Comparison of ENCODE assay signal across 22 cellular contexts in genomic region chr1:66998972-66999371, GRCh38. TPM values are rescaled to one million over a fixed set of nuclear protein-coding genes. Genes with fewer than 3 reads are reported as not detected.
DNase-seq lines count a peak whose midpoint lies in the region; ATAC-seq, FAIRE-seq and TF ChIP-seq lines count a peak whose summit lies in the region.
"Had no signal": no experiment of that assay in that cellular context is flagged by ENCODE, and none has a peak within 500 bp of the region (broad histone marks: within the 10 kb centered on the region; RNA-seq: fewer than 3 reads in every experiment).

No MANE protein-coding gene starts in this region.

- no peak overlapping the region for H3K4me3 Mint-ChIP-seq in activated T-helper 17 cell treated with anti-CD3 and anti-CD28 coated beads, Interleukin-2, amount 50 U/mL, for 72 hours
- no peak overlapping the region for H3K4me3 Mint-ChIP-seq in stimulated activated effector memory CD8-positive, alpha-beta T cell treated with anti-CD3 and anti-CD28 coated beads, Interleukin-12 subunit alpha, Interleukin-12 subunit beta, amount 100 ng/mL, for 72 hours
- H3K4me3 Mint-ChIP-seq in activated naive CD8-positive, alpha-beta T cell treated with anti-CD3 and anti-CD28 coated beads for 36 hours, result no peak overlapping the region
- H3K4me3 Mint-ChIP-seq: immature natural killer cell had no signal

- H3K4me1 Mint-ChIP-seq in activated T-helper 17 cell treated with anti-CD3 and anti-CD28 coated beads, Interleukin-2, amount 50 U/mL, for 72 hours, result peaks cover 17% of the 10 kb centered on the region
- H3K4me1 Mint-ChIP-seq in stimulated activated effector memory CD8-positive, alpha-beta T cell treated with anti-CD3 and anti-CD28 coated beads, Interleukin-12 subunit alpha, Interleukin-12 subunit beta, amount 100 ng/mL, for 72 hours, result peaks cover 18% of the 10 kb centered on the region
- H3K4me1 Mint-ChIP-seq in activated naive CD8-positive, alpha-beta T cell treated with anti-CD3 and anti-CD28 coated beads for 36 hours, result peaks cover 19% of the 10 kb centered on the region

- FAIRE-seq in H54 (lab: Jason Lieb, UNC), result no peak

- no peaks in the 10 kb centered on the region for H3K27me3 Mint-ChIP-seq in activated T-helper 17 cell treated with anti-CD3 and anti-CD28 coated beads, Interleukin-2, amount 50 U/mL, for 72 hours
- no peaks in the 10 kb centered on the region for H3K27me3 Mint-ChIP-seq in activated naive CD8-positive, alpha-beta T cell treated with anti-CD3 and anti-CD28 coated beads for 36 hours

- no peak for TF ChIP-seq CTCF in cardiac muscle cell (IDR thresholded peaks at IDR 0.05; ENCODE audit: low read depth, low read length)
- no peak for TF ChIP-seq CTCF in heart right ventricle (IDR thresholded peaks at IDR 0.05)

- TF ChIP-seq POLR2A in H54 (IDR thresholded peaks at IDR 0.05; ENCODE audit: low read depth, low read length), result no peak

- no peak for DNase-seq in cardiac muscle cell (ENCODE audit: low read depth in 1 of 2, low spot score in 1 of 2)
- DNase-seq in heart right ventricle, result no peak
- DNase-seq in Kasumi-1 (lab: John Stamatoyannopoulos, UW), result peak; percentile 63 to 66
- no peak for DNase-seq in stimulated activated effector memory CD8-positive, alpha-beta T cell treated with anti-CD3 and anti-CD28 coated beads, Interleukin-12 subunit alpha, Interleukin-12 subunit beta, amount 100 ng/mL, for 72 hours (ENCODE audit: low spot score in 2 of 2)
- no peak for DNase-seq in H54 (ENCODE audit: insufficient read length, low spot score)
- DNase-seq in substantia nigra (lab: John Stamatoyannopoulos, UW), result no peak
- no peak for DNase-seq in activated naive CD8-positive, alpha-beta T cell treated with anti-CD3 and anti-CD28 coated beads for 36 hours
- DNase-seq: activated effector memory CD4-positive, alpha-beta T cell treated with anti-CD3 and anti-CD28 coated beads, Interleukin-2, amount 50 U/mL, for 16 hours; aorta; DMS79 treated with DMSO at 0.1 percent for 48 hours; effector memory CD4-positive, alpha-beta T cell; heart left ventricle; immature natural killer cell; NCI-H1436; NCI-H2171; NCI-H82; PC-3; right cardiac atrium; SIG-M5; stimulated activated CD4-positive, alpha-beta T cell treated with anti-CD3 and anti-CD28 coated beads, Interleukin-15, amount 100 ng/mL, for 24 hours had no signal

- intact Hi-C loops in heart right ventricle (cut with DNase I), result loop anchor here in 3 of 10 donors (5.0 kb wide), 2 partner anchors 148 to 208 kb away; no protein-coding TSS in a partner anchor

- H3K36me3 ChIP-seq in cardiac muscle cell (peaks cover 4% of the 10 kb centered on the region), heart right ventricle (peaks cover 0 to 56% (median 10%) of the 10 kb centered on the region in 9 donors)

- H3K27ac Mint-ChIP-seq in activated T-helper 17 cell treated with anti-CD3 and anti-CD28 coated beads, Interleukin-2, amount 50 U/mL, for 72 hours, result peak overlapping the region; percentile 73
- peak overlapping the region; percentile 57 for H3K27ac Mint-ChIP-seq in stimulated activated effector memory CD8-positive, alpha-beta T cell treated with anti-CD3 and anti-CD28 coated beads, Interleukin-12 subunit alpha, Interleukin-12 subunit beta, amount 100 ng/mL, for 72 hours
- H3K27ac Mint-ChIP-seq in activated naive CD8-positive, alpha-beta T cell treated with anti-CD3 and anti-CD28 coated beads for 36 hours, result no peak overlapping the region

- H3K4me1 ChIP-seq in cardiac muscle cell (ENCODE audit: low read depth) (peaks cover 49% of the 10 kb centered on the region), heart right ventricle (peaks cover 2 to 24% (median 15%) of the 10 kb centered on the region in 9 donors)

- H3K27ac ChIP-seq in cardiac muscle cell, result peak overlapping the region; percentile 79
- no peak overlapping the region for H3K27ac ChIP-seq in heart right ventricle
- no peak overlapping the region for H3K27ac ChIP-seq in substantia nigra (ENCODE audit: low read depth, low read length, poor library complexity, severe bottlenecking)
- H3K27ac ChIP-seq: thoracic aorta had no signal

- peaks cover 34% of the 10 kb centered on the region for H3K36me3 Mint-ChIP-seq in activated T-helper 17 cell treated with anti-CD3 and anti-CD28 coated beads, Interleukin-2, amount 50 U/mL, for 72 hours (ENCODE audit: low read depth)
- H3K36me3 Mint-ChIP-seq in stimulated activated effector memory CD8-positive, alpha-beta T cell treated with anti-CD3 and anti-CD28 coated beads, Interleukin-12 subunit alpha, Interleukin-12 subunit beta, amount 100 ng/mL, for 72 hours, result peaks cover 16% of the 10 kb centered on the region
- peaks cover 24% of the 10 kb centered on the region for H3K36me3 Mint-ChIP-seq in activated naive CD8-positive, alpha-beta T cell treated with anti-CD3 and anti-CD28 coated beads for 36 hours

- no peaks in the 10 kb centered on the region for H3K9me3 ChIP-seq in cardiac muscle cell (ENCODE audit: low read depth)
- H3K9me3 ChIP-seq in heart right ventricle, result no peaks in the 10 kb centered on the region
- H3K9me3 ChIP-seq: heart left ventricle, thoracic aorta had no signal

- H3K27me3 ChIP-seq in cardiac muscle cell (no peaks in the 10 kb centered on the region), heart right ventricle (no peaks in the 10 kb centered on the region)
- H3K27me3 ChIP-seq: heart left ventricle had no signal

- no peak for ATAC-seq in heart right ventricle
- peak; percentile 48 for ATAC-seq in activated T-helper 17 cell treated with anti-CD3 and anti-CD28 coated beads, Interleukin-2, amount 50 U/mL, for 72 hours (replicated peaks)
- peak; percentile 52 for ATAC-seq in stimulated activated effector memory CD8-positive, alpha-beta T cell treated with anti-CD3 and anti-CD28 coated beads, Interleukin-12 subunit alpha, Interleukin-12 subunit beta, amount 100 ng/mL, for 72 hours
- ATAC-seq: heart left ventricle, PC-3, right cardiac atrium had no signal

- H3K9me3 Mint-ChIP-seq in activated T-helper 17 cell treated with anti-CD3 and anti-CD28 coated beads, Interleukin-2, amount 50 U/mL, for 72 hours, result no peaks in the 10 kb centered on the region
- H3K9me3 Mint-ChIP-seq in stimulated activated effector memory CD8-positive, alpha-beta T cell treated with anti-CD3 and anti-CD28 coated beads, Interleukin-12 subunit alpha, Interleukin-12 subunit beta, amount 100 ng/mL, for 72 hours, result no peaks in the 10 kb centered on the region
- no peaks in the 10 kb centered on the region for H3K9me3 Mint-ChIP-seq in activated naive CD8-positive, alpha-beta T cell treated with anti-CD3 and anti-CD28 coated beads for 36 hours
- H3K9me3 Mint-ChIP-seq: immature natural killer cell had no signal

- no peak overlapping the region for H3K4me3 ChIP-seq in cardiac muscle cell
- no peak overlapping the region for H3K4me3 ChIP-seq in heart right ventricle
- H3K4me3 ChIP-seq: heart left ventricle, thoracic aorta had no signal

RNA-seq across cellular contexts. Expression of gene SLC35D1, which starts 55.0 kb away (rescaled TPM):
- total RNA-seq in cardiac muscle cell, result 9.0 and 13.3 TPM in 2 replicates
- polyA plus RNA-seq in cardiac muscle cell, result 11.3 and 19.4 TPM in 2 replicates
- total RNA-seq in heart right ventricle, result 1 to 10 TPM; 4.4 to 5.8 (median 4.9) TPM
- polyA plus RNA-seq in heart right ventricle, result 1 to 10 TPM; 1.6 to 1.8 TPM
- total RNA-seq in activated T-helper 17 cell treated with anti-CD3 and anti-CD28 coated beads, Interleukin-2, amount 50 U/mL, for 72 hours, result 10 to 100 TPM; 10.3 to 16.2 TPM
- total RNA-seq in activated naive CD8-positive, alpha-beta T cell treated with anti-CD3 and anti-CD28 coated beads for 36 hours, result 10 to 100 TPM; 12.1 to 12.6 TPM

Comparison
In these comparisons a context has a peak if more than half of its experiments do, and no peak if none do; other contexts are left out.
1. DNase-seq: peak in Kasumi-1 (2 of 2); none in cardiac muscle cell (0 of 2), heart right ventricle (0 of 2), stimulated activated effector memory CD8-positive, alpha-beta T cell treated with anti-CD3 and anti-CD28 coated beads, Interleukin-12 subunit alpha, Interleukin-12 subunit beta, amount 100 ng/mL, for 72 hours (0 of 2), H54 (single experiment), substantia nigra (0 of 49) and activated naive CD8-positive, alpha-beta T cell treated with anti-CD3 and anti-CD28 coated beads for 36 hours (single experiment).
2. ATAC-seq: peak in activated T-helper 17 cell treated with anti-CD3 and anti-CD28 coated beads, Interleukin-2, amount 50 U/mL, for 72 hours (single experiment) and stimulated activated effector memory CD8-positive, alpha-beta T cell treated with anti-CD3 and anti-CD28 coated beads, Interleukin-12 subunit alpha, Interleukin-12 subunit beta, amount 100 ng/mL, for 72 hours (single experiment); none in heart right ventricle (0 of 8).